11 cellular contexts compared by ENCODE assay signal in genomic region chr1:155971910-155972809, GRCh38. TPM values are rescaled to one million over a fixed set of nuclear protein-coding genes. Genes with fewer than 3 reads are reported as not detected.
A peak's percentile ranks its signal among the peaks of the same experiment; 100 is the strongest.
DNase-seq lines count a peak whose midpoint lies in the region; TF ChIP-seq lines count a peak whose summit lies in the region.
"Had no signal": no experiment of that assay in that cellular context is flagged by ENCODE, and none has a peak within 500 bp of the region (broad histone marks: within the 10 kb centered on the region; RNA-seq: fewer than 3 reads in every experiment).

No MANE protein-coding gene starts in this region.

- H3K27me3 Mint-ChIP-seq in CD8-positive, alpha-beta memory T cell, result no peaks in the 10 kb centered on the region
- no peaks in the 10 kb centered on the region for H3K27me3 Mint-ChIP-seq in endodermal cell (ENCODE audit: insufficient read depth)

- H4K20me1 ChIP-seq in OCI-LY7 (ENCODE audit: insufficient read depth, low read length), result peaks cover 44% of the 10 kb centered on the region
- peaks cover 97% of the 10 kb centered on the region for H4K20me1 ChIP-seq in PC-9 (ENCODE audit: insufficient read depth)

- TF ChIP-seq CTCF in OCI-LY7 (conservative IDR thresholded peaks at IDR 0.05; ENCODE audit: low read length), result no peak
- no peak for TF ChIP-seq CTCF in endodermal cell (conservative IDR thresholded peaks at IDR 0.05)
- TF ChIP-seq CTCF in PC-9 (conservative IDR thresholded peaks at IDR 0.05), result no peak

- H2AFZ ChIP-seq in OCI-LY7 (ENCODE audit: low read length), result no peak overlapping the region
- H2AFZ ChIP-seq in PC-9, result no peak overlapping the region

- intact Hi-C loops in OCI-LY7 (cut with micrococcal nuclease; ENCODE audit: unreplicated experiment) (no loop called here), posterior cingulate gyrus (cut with DNase I) (no loop called here), PC-9 (cut with micrococcal nuclease; ENCODE audit: unreplicated experiment) (no loop called here)

- H3K27me3 ChIP-seq in CD8-positive, alpha-beta memory T cell (ENCODE audit: insufficient read depth, low read length, poor library complexity, severe bottlenecking), result no peaks in the 10 kb centered on the region
- H3K27me3 ChIP-seq in endodermal cell (ENCODE audit: control insufficient read depth, insufficient read depth, low read length, poor library complexity, severe bottlenecking) (no peaks in the 10 kb centered on the region), PC-9 (ENCODE audit: insufficient read depth, low read depth) (no peaks in the 10 kb centered on the region)

- H3K27ac Mint-ChIP-seq in CD8-positive, alpha-beta memory T cell, result peak overlapping the region; percentile 84 to 99 (median 91)
- H3K27ac Mint-ChIP-seq in endodermal cell, result peak overlapping the region; percentile 56

- H3K9me2 ChIP-seq in OCI-LY7 (ENCODE audit: insufficient read depth, low read length) (no peaks in the 10 kb centered on the region), PC-9 (ENCODE audit: insufficient read depth) (no peaks in the 10 kb centered on the region)

- H3K36me3 ChIP-seq in CD8-positive, alpha-beta memory T cell (ENCODE audit: insufficient read depth, low read length), result peaks cover 7% of the 10 kb centered on the region
- H3K36me3 ChIP-seq in OCI-LY7 (ENCODE audit: insufficient read depth, low read length) (peaks cover 85% of the 10 kb centered on the region), endodermal cell (ENCODE audit: control insufficient read depth, insufficient read depth, low read length) (peaks cover 55% of the 10 kb centered on the region), PC-9 (ENCODE audit: low read depth) (peaks cover 59% of the 10 kb centered on the region)

- H3K4me3 Mint-ChIP-seq in CD8-positive, alpha-beta memory T cell, result peak overlapping the region in 6 of 7 donors; percentile 54 to 77 (median 65)
- H3K4me3 Mint-ChIP-seq in endodermal cell, result no peak overlapping the region

- no peak overlapping the region for H3K9ac ChIP-seq in endodermal cell (ENCODE audit: extremely low read depth, low read length, poor library complexity, severe bottlenecking)

- WGBS in endodermal cell (ENCODE audit: insufficient coverage in 1 of 2, insufficient read length in 1 of 2), 2 experiments, result 92 to 95% methylated on average over 7 to 9 of the region's 9 CpGs

- POLR2A ChIA-PET in CD8-positive, alpha-beta memory T cell (lab: Charles Lee), result no interaction called here
- POLR2A ChIA-PET in OCI-LY7 (lab: Charles Lee), result interaction anchor here (0.7 kb wide), 1 partner anchor 1598 kb away, joined by 3 read pairs; no protein-coding TSS in a partner anchor
- POLR2A ChIA-PET in PC-9 (lab: Charles Lee; ENCODE audit: unreplicated experiment), result no interaction called here

- CTCF ChIA-PET in CD8-positive, alpha-beta memory T cell (lab: Charles Lee), result interaction anchor here (0.7 to 0.9 kb wide), 2 partner anchors 18 to 34 kb away, joined by 3 read pairs; no protein-coding TSS in a partner anchor
- CTCF ChIA-PET in OCI-LY7 (lab: Charles Lee; ENCODE audit: unreplicated experiment) (interaction anchor here (0.9 kb wide), 1 partner anchor 11 kb away, joined by 4 read pairs; no protein-coding TSS in a partner anchor), PC-9 (lab: Charles Lee) (no interaction called here)

- DNase-seq in CD8-positive, alpha-beta memory T cell, result no peak
- DNase-seq in OCI-LY7 (ENCODE audit: low spot score), result no peak
- DNase-seq in endodermal cell, result no peak
- peak in 8 of 10 donors; percentile 42 to 96 (median 73) for DNase-seq in posterior cingulate gyrus
- no peak for DNase-seq in AML-193 (lab: John Stamatoyannopoulos, UW)
- DNase-seq in PC-9, result no peak
- DNase-seq in SIG-M5 treated with dmso at 0.1 percent for 504 hours (lab: John Stamatoyannopoulos, UW; ENCODE audit: unreplicated experiment), result no peak
- DNase-seq in T1000 (lab: John Stamatoyannopoulos, UW), result no peak
- DNase-seq: cortex of kidney; NCI-H2227 treated with DMSO at 0.1 percent for 48 hours; stimulated activated CD4-positive, alpha-beta T cell treated with anti-CD3 and anti-CD28 coated beads, Interleukin-2, amount 100 ng/mL, for 24 hours had no signal

- H3K79me2 ChIP-seq in OCI-LY7 (ENCODE audit: insufficient read depth, low read depth, low read length) (peaks cover 98% of the 10 kb centered on the region), PC-9 (ENCODE audit: low read depth) (peaks cover 100% of the 10 kb centered on the region)

- no peaks in the 10 kb centered on the region for H3K9me3 ChIP-seq in CD8-positive, alpha-beta memory T cell (ENCODE audit: low read length)
- H3K9me3 ChIP-seq in OCI-LY7 (ENCODE audit: low read length), result no peaks in the 10 kb centered on the region
- H3K9me3 ChIP-seq in endodermal cell (ENCODE audit: control insufficient read depth, low read length), result no peaks in the 10 kb centered on the region
- H3K9me3 ChIP-seq in PC-9 (ENCODE audit: insufficient read depth, low read depth), result no peaks in the 10 kb centered on the region

- no peak overlapping the region for H3K27ac ChIP-seq in CD8-positive, alpha-beta memory T cell (ENCODE audit: low read depth, low read length)
- H3K27ac ChIP-seq in OCI-LY7 (ENCODE audit: low read depth, low read length, poor library complexity, severe bottlenecking) (peak overlapping the region; percentile 13), endodermal cell (ENCODE audit: low read depth, low read length) (no peak overlapping the region), PC-9 (no peak overlapping the region)

- H3F3A ChIP-seq in PC-9 (ENCODE audit: insufficient read depth, low read depth), result peaks cover 64% of the 10 kb centered on the region; the same call in 1 of the 2 replicates

- H3K9me3 Mint-ChIP-seq in CD8-positive, alpha-beta memory T cell, result no peaks in the 10 kb centered on the region
- no peaks in the 10 kb centered on the region for H3K9me3 Mint-ChIP-seq in endodermal cell

- BruUV-seq in OCI-LY7 (replicated peaks; lab: Mats Ljungman, UMichigan) (no TSS peak), PC-9 (replicated peaks; lab: Mats Ljungman, UMichigan) (no TSS peak)

- H3K4me3 ChIP-seq in CD8-positive, alpha-beta memory T cell (ENCODE audit: low read length), result no peak overlapping the region
- peak overlapping the region; percentile 35 for H3K4me3 ChIP-seq in OCI-LY7 (ENCODE audit: low read depth, low read length, poor library complexity, severe bottlenecking)
- H3K4me3 ChIP-seq in endodermal cell (ENCODE audit: low read length), result no peak overlapping the region
- H3K4me3 ChIP-seq in PC-9, result no peak overlapping the region

- peaks cover 0 to 71% (median 4%) of the 10 kb centered on the region in 3 donors for H3K36me3 Mint-ChIP-seq in CD8-positive, alpha-beta memory T cell
- peaks cover 43% of the 10 kb centered on the region for H3K36me3 Mint-ChIP-seq in endodermal cell (ENCODE audit: low read depth)

- H3K4me1 ChIP-seq in CD8-positive, alpha-beta memory T cell (ENCODE audit: insufficient read depth, low read length), result peaks cover 87% of the 10 kb centered on the region
- H3K4me1 ChIP-seq in OCI-LY7 (ENCODE audit: insufficient read depth, low read length, poor library complexity, severe bottlenecking) (peaks cover 68% of the 10 kb centered on the region), endodermal cell (ENCODE audit: control insufficient read depth, insufficient read depth, low read length) (peaks cover 52% of the 10 kb centered on the region), PC-9 (replicated peaks; ENCODE audit: insufficient read depth) (peaks cover 35% of the 10 kb centered on the region)

- peaks cover 93 to 100% (median 94%) of the 10 kb centered on the region in 3 donors for H3K4me1 Mint-ChIP-seq in CD8-positive, alpha-beta memory T cell
- H3K4me1 Mint-ChIP-seq in endodermal cell, result peaks cover 80% of the 10 kb centered on the region

- H3K4me2 ChIP-seq in OCI-LY7 (ENCODE audit: low read length) (peak overlapping the region; percentile 60), PC-9 (no peak overlapping the region)

RNA-seq across cellular contexts. Expression of gene ARHGEF2, which starts 6.2 kb away (rescaled TPM):
- total RNA-seq in CD8-positive, alpha-beta memory T cell, result 100 to 1,000 TPM; 168 to 176 TPM
- 18.8 TPM for polyA plus RNA-seq in CD8-positive, alpha-beta memory T cell
- 78.8 and 106 TPM in 2 replicates for total RNA-seq in OCI-LY7 (2014; rRNA removed; shearing (Covaris generic))
- 133 and 139 TPM in 2 replicates for total RNA-seq in OCI-LY7 (2022)
- total RNA-seq in endodermal cell, result 100 to 1,000 TPM; 134 to 147 TPM
- polyA plus RNA-seq in endodermal cell (2013, experiment 1 of 2), result 80.1 TPM
- polyA plus RNA-seq in endodermal cell (2013, experiment 2 of 2), result 71.9 TPM
- 85.0 and 93.9 TPM in 2 replicates for total RNA-seq in PC-9 (2021)

RNA-seq across cellular contexts. Expression of gene RXFP4, which starts 30.7 kb away (rescaled TPM):
- total RNA-seq in CD8-positive, alpha-beta memory T cell, result not detected
- 0.29 TPM for polyA plus RNA-seq in CD8-positive, alpha-beta memory T cell
- total RNA-seq in OCI-LY7 (2014; rRNA removed; shearing (Covaris generic)), result 3.0 TPM in 1 of 2 replicates, not detected in the other
- total RNA-seq in OCI-LY7 (2022) (0.34 TPM in 1 of 2 replicates, not detected in the other), endodermal cell (not detected), PC-9 (2021) (0.33 TPM in 1 of 2 replicates, not detected in the other)
- polyA plus RNA-seq in endodermal cell (2013, experiment 1 of 2), result not detected
- not detected for polyA plus RNA-seq in endodermal cell (2013, experiment 2 of 2)

RNA-seq across cellular contexts. Expression of gene KHDC4, which starts 37.9 kb away (rescaled TPM):
- total RNA-seq in CD8-positive, alpha-beta memory T cell, result 10 to 100 TPM; 58.8 to 61.2 TPM
- 8.2 TPM for polyA plus RNA-seq in CD8-positive, alpha-beta memory T cell
- 84.6 and 88.9 TPM in 2 replicates for total RNA-seq in OCI-LY7 (2014; rRNA removed; shearing (Covaris generic))
- total RNA-seq in OCI-LY7 (2022), result 121 and 127 TPM in 2 replicates
- 10 to 100 TPM; 67.7 to 76.2 TPM for total RNA-seq in endodermal cell
- 46.7 TPM for polyA plus RNA-seq in endodermal cell (2013, experiment 1 of 2)
- polyA plus RNA-seq in endodermal cell (2013, experiment 2 of 2), result 39.0 TPM
- total RNA-seq in PC-9 (2021), result 63.4 and 68.8 TPM in 2 replicates

RNA-seq across cellular contexts. Expression of gene SSR2, which starts 48.6 kb away (rescaled TPM):
- total RNA-seq in CD8-positive, alpha-beta memory T cell, result 100 to 1,000 TPM; 187 to 190 TPM
- polyA plus RNA-seq in CD8-positive, alpha-beta memory T cell, result 380 TPM
- total RNA-seq in OCI-LY7 (2014; rRNA removed; shearing (Covaris generic)), result 109 and 147 TPM in 2 replicates
- 153 and 157 TPM in 2 replicates for total RNA-seq in OCI-LY7 (2022)
- 100 to 1,000 TPM; 193 TPM for total RNA-seq in endodermal cell
- polyA plus RNA-seq in endodermal cell (2013, experiment 1 of 2), result 299 TPM
- 274 TPM for polyA plus RNA-seq in endodermal cell (2013, experiment 2 of 2)
- 152 and 196 TPM in 2 replicates for total RNA-seq in PC-9 (2021)

Comparison
In these comparisons a context has a peak if more than half of its experiments do, and no peak if none do; other contexts are left out.
1. DNase-seq: peak in posterior cingulate gyrus (8 of 10); none in CD8-positive, alpha-beta memory T cell (0 of 5), OCI-LY7 (single experiment), endodermal cell (single experiment), AML-193 (0 of 2), PC-9 (0 of 2), SIG-M5 treated with dmso at 0.1 percent for 504 hours (single experiment) and T1000 (single experiment).